ENCODE assay signal across 8 cellular contexts in the genomic region with DNA sequence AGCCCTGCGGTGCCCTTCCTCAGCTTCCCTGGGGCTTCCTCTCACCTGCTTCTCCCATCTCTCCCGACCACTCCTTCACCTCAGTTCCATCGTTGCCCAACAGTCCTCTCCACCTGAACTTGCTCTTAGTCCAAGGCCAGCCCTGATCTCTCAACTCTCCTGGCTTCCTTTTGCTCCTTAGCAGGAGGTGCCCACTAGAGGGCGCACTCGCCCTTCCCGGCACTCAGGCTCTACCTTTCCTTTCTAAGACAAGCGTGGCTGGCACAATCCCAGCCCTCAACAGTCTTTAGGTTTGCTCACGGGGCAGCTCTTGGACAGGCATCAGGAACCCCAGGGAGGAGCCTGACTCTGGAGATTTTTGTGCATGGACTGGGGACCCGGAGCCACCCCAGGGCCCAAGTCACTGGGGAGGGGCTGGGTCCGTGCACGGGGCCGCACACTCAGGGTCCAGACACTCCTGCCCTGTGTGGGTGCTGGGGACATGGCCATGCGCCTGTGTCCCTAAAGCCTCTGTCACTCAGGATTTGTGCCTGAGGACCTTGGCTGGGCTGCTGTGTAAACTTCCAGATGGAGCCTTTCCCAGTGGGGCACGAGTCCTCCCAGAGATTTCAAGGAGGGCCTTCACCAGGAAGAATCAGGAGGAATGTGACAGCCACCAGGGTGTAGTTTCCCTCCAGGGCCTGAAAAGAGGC. TPM values are rescaled to one million over a fixed set of nuclear protein-coding genes. Genes with fewer than 3 reads are reported as not detected.
A peak's percentile ranks its signal among the peaks of the same experiment; 100 is the strongest.
DNase-seq lines count a peak whose midpoint lies in the region; ATAC-seq and TF ChIP-seq lines count a peak whose summit lies in the region.
"Had no signal": no experiment of that assay in that cellular context is flagged by ENCODE, and none has a peak within 500 bp of the region (broad histone marks: within the 10 kb centered on the region; RNA-seq: fewer than 3 reads in every experiment).

No MANE protein-coding gene starts in this region.

- H3K27me3 ChIP-seq in Loucy (ENCODE audit: insufficient read depth, low read length, poor library complexity, severe bottlenecking) = no peaks in the 10 kb centered on the region

- H3K4me3 Mint-ChIP-seq in brain = peak overlapping the region in 1 of 5 experiments; percentile 42
- H3K4me3 Mint-ChIP-seq: dendritic cell treated with granulocyte-macrophage colony-stimulating factor and Interleukin-4, amounts not matched to agents 40 ng/mL and 50 ng/mL, for 4 days had no signal

- no peak overlapping the region for H3K9ac ChIP-seq in Loucy (ENCODE audit: low read depth, low read length, poor library complexity, severe bottlenecking)

- no peak overlapping the region for H3K4me2 ChIP-seq in Loucy (ENCODE audit: low read depth, low read length, poor library complexity, severe bottlenecking)

- peak; percentile 15 for DNase-seq in GDM1 (lab: John Stamatoyannopoulos, UW)
- DNase-seq in T-helper 1 cell = peak in 3 of 5 donors; percentile 18 to 34 (median 27)
- peak; percentile 66 for DNase-seq in kidney tubule cell (ENCODE audit: low spot score)
- peak; percentile 26 for DNase-seq in stimulated activated CD8-positive, alpha-beta memory T cell treated with anti-CD3 and anti-CD28 coated beads, Interleukin-4, amount 100 ng/mL, for 24 hours (ENCODE audit: low read depth)

- H3K4me1 ChIP-seq in Loucy (ENCODE audit: insufficient read depth, low read length, poor library complexity, severe bottlenecking) = no peaks in the 10 kb centered on the region

- H3K79me2 ChIP-seq in Loucy (ENCODE audit: insufficient read depth, low read length) = no peaks in the 10 kb centered on the region

- H3K4me3 ChIP-seq in Loucy (ENCODE audit: low read length, poor library complexity, severe bottlenecking) = no peak overlapping the region

- H3K36me3 Mint-ChIP-seq in brain = no peaks in the 10 kb centered on the region

- H3K27me3 Mint-ChIP-seq in brain = peaks cover 7% of the 10 kb centered on the region

- H2AFZ ChIP-seq in Loucy (ENCODE audit: low read length) = no peak overlapping the region

- no peaks in the 10 kb centered on the region for H3K36me3 ChIP-seq in Loucy (ENCODE audit: insufficient read depth, low read length)

- no peaks in the 10 kb centered on the region for H3K4me1 Mint-ChIP-seq in brain

- H3K9me3 Mint-ChIP-seq in brain = peaks cover 6 to 13% (median 8%) of the 10 kb centered on the region in 5 experiments
- H3K9me3 Mint-ChIP-seq: dendritic cell treated with granulocyte-macrophage colony-stimulating factor and Interleukin-4, amounts not matched to agents 40 ng/mL and 50 ng/mL, for 4 days had no signal

- no peaks in the 10 kb centered on the region for H4K20me1 ChIP-seq in Loucy (ENCODE audit: insufficient read depth, low read length, poor library complexity, severe bottlenecking)

- peak; percentile 93 for TF ChIP-seq CTCF in Loucy (conservative IDR thresholded peaks at IDR 0.05; ENCODE audit: low read length)
- TF ChIP-seq CTCF in brain (conservative IDR thresholded peaks at IDR 0.05) = peak; percentile 33 to 57

- no peaks in the 10 kb centered on the region for H3F3A ChIP-seq in Loucy (ENCODE audit: low read depth)

- no peak overlapping the region for H3K27ac Mint-ChIP-seq in brain
- H3K27ac Mint-ChIP-seq: dendritic cell treated with granulocyte-macrophage colony-stimulating factor and Interleukin-4, amounts not matched to agents 40 ng/mL and 50 ng/mL, for 4 days had no signal

- H3K9me3 ChIP-seq in Loucy (ENCODE audit: insufficient read depth, low read depth, low read length) = no peaks in the 10 kb centered on the region

- no peaks in the 10 kb centered on the region for H3K9me2 ChIP-seq in Loucy (replicated peaks; ENCODE audit: low read depth, low read length)

- ATAC-seq in GM18519 (IDR thresholded peaks at IDR 0.05; ENCODE audit: low FRiP score, unreplicated experiment) = no peak

RNA-seq across cellular contexts. Expression of gene CEACAM8, which starts 12.1 kb away (rescaled TPM):
- polyA plus RNA-seq in brain (ENCODE audit: insufficient read depth, low read depth, low replicate concordance) = not detected

Comparison
In these comparisons a context has a peak if more than half of its experiments do, and no peak if none do; other contexts are left out.
1. DNase-seq: peak in every context shown above with its lines; median percentile 66 in kidney tubule cell; 27 in T-helper 1 cell; 26 in stimulated activated CD8-positive, alpha-beta memory T cell treated with anti-CD3 and anti-CD28 coated beads, Interleukin-4, amount 100 ng/mL, for 24 hours; 15 in GDM1.